In the genomic region with DNA sequence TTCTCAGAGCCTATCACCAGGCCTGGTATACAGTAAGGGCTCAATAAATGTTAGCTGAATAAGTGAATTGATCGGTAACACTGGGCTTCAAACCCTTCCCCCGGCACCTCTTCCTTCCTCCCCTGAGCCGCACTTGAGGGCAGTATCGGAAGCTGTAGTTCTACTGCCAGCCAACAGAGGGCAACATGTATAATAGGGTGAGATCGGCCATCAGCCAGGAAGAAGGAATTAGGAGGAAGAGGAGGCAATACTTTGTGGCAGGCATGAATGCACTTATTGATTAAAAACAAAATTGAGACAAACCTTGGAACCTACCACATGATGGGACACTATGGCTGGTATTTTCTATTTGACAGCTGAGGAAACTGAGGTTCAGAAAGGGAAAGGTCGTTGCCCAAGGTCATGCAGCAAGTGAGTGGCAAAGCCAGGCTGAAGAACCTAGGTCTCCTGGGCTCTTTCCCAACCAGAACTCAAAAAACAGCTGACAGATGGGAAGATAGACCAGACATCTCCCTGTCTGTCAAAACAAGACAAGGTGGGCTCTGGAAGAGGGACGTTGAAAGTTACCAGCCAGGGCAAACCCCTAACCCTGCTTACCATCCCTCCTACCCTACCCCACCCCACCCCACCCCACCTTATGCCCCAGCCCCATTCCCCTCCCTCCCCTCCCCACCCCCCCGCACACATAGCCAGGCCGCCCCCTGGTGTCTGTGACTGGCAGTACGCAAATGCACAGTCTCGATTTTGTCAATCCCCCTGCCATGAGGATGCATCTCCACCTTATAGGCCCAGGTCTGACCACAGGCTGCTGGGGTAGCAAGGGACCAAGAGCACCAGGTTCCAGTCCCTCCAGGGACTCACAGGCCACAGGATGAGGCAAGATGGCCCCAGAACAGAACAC, we compare ENCODE assay signal across 1 cellular context.
TF ChIP-seq lines count a peak whose summit lies in the region.

No MANE protein-coding gene starts in this region.

TF ChIP-seq in K562, 482 proteins besides CTCF, POLR2A, EP300 and RAD21 (continued from another document and continues in another):
- TF ChIP-seq, protein P1, sequence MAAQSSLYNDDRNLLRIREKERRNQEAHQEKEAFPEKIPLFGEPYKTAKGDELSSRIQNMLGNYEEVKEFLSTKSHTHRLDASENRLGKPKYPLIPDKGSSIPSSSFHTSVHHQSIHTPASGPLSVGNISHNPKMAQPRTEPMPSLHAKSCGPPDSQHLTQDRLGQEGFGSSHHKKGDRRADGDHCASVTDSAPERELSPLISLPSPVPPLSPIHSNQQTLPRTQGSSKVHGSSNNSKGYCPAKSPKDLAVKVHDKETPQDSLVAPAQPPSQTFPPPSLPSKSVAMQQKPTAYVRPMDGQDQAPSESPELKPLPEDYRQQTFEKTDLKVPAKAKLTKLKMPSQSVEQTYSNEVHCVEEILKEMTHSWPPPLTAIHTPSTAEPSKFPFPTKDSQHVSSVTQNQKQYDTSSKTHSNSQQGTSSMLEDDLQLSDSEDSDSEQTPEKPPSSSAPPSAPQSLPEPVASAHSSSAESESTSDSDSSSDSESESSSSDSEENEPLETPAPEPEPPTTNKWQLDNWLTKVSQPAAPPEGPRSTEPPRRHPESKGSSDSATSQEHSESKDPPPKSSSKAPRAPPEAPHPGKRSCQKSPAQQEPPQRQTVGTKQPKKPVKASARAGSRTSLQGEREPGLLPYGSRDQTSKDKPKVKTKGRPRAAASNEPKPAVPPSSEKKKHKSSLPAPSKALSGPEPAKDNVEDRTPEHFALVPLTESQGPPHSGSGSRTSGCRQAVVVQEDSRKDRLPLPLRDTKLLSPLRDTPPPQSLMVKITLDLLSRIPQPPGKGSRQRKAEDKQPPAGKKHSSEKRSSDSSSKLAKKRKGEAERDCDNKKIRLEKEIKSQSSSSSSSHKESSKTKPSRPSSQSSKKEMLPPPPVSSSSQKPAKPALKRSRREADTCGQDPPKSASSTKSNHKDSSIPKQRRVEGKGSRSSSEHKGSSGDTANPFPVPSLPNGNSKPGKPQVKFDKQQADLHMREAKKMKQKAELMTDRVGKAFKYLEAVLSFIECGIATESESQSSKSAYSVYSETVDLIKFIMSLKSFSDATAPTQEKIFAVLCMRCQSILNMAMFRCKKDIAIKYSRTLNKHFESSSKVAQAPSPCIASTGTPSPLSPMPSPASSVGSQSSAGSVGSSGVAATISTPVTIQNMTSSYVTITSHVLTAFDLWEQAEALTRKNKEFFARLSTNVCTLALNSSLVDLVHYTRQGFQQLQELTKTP (IDR thresholded peaks at IDR 0.05; ENCODE audit: low read depth in 1 of 2, partially characterized antibody in 2 of 2), result peak in 1 of 2 experiments; percentile 42
- TF ChIP-seq NRF1 (conservative IDR thresholded peaks at IDR 0.05 in 1 of 2, IDR thresholded peaks at IDR 0.05 in 1 of 2) (no peak), KDM1A (IDR thresholded peaks at IDR 0.05) (peak in 1 of 2 experiments; percentile 57; a peak in 3 of 4 replicates), DEAF1 (CRISPR knock-in tag; IDR thresholded peaks at IDR 0.05) (peak; percentile 48), ATF7 (IDR thresholded peaks at IDR 0.05) (0 out of 2 replicates have a peak, but pooled peaks have one; percentile 24), E2F8 (IDR thresholded peaks at IDR 0.05; ENCODE audit: low read depth, partially characterized antibody) (peak; percentile 50), CREBBP (IDR thresholded peaks at IDR 0.05; ENCODE audit: low read depth, low read length) (no peak), HCFC1 (IDR thresholded peaks at IDR 0.05; ENCODE audit: low read depth, low read length) (0 out of 2 replicates have a peak, but pooled peaks have one; percentile 24), POLR2H (tag; IDR thresholded peaks at IDR 0.05; ENCODE audit: low read depth) (no peak), ZNF174 (CRISPR knock-in tag; IDR thresholded peaks at IDR 0.05) (no peak), E2F4 (CRISPR knock-in tag; IDR thresholded peaks at IDR 0.05; ENCODE audit: low read depth) (no peak), TFAP4 (CRISPR knock-in tag; IDR thresholded peaks at IDR 0.05; ENCODE audit: borderline replicate concordance) (peak; percentile 9; the same call in 1 of the 2 replicates), KLF10 (CRISPR knock-in tag; IDR thresholded peaks at IDR 0.05) (no peak), NFIC (IDR thresholded peaks at IDR 0.05) (peak; percentile 71), RBM25 (IDR thresholded peaks at IDR 0.05; ENCODE audit: low read depth, low read length, severe bottlenecking) (peak; percentile 95), CHD2 (IDR thresholded peaks at IDR 0.05; ENCODE audit: low read depth, low read length) (no peak), ZNF124 (CRISPR knock-in tag; IDR thresholded peaks at IDR 0.05) (no peak), ZBTB8A (IDR thresholded peaks at IDR 0.05; ENCODE audit: partially characterized antibody) (no peak), NFIX (CRISPR knock-in tag; IDR thresholded peaks at IDR 0.05; ENCODE audit: low read depth) (no peak), SMC3 (conservative IDR thresholded peaks at IDR 0.05; ENCODE audit: insufficient read depth, low read depth, low read length) (peak; percentile 57), TCF15 (CRISPR knock-in tag; IDR thresholded peaks at IDR 0.05) (no peak), ZFPM2 (CRISPR knock-in tag; IDR thresholded peaks at IDR 0.05) (no peak), SIN3A (IDR thresholded peaks at IDR 0.05; ENCODE audit: borderline replicate concordance in 2 of 2, control insufficient read depth in 1 of 2, low read depth in 2 of 2, low read length in 2 of 2) (no peak), ZNF184 (CRISPR knock-in tag; IDR thresholded peaks at IDR 0.05) (no peak), FOXM1 (IDR thresholded peaks at IDR 0.05; ENCODE audit: low read depth) (peak; percentile 19; the same call in 1 of the 2 replicates), FOXM1 (CRISPR knock-in tag; IDR thresholded peaks at IDR 0.05; ENCODE audit: low read depth) (no peak), SMARCB1 (IDR thresholded peaks at IDR 0.05; ENCODE audit: insufficient read length, low read depth) (no peak), RBBP5 (IDR thresholded peaks at IDR 0.05; ENCODE audit: borderline replicate concordance, insufficient read depth, low read length, poor library complexity, severe bottlenecking) (no peak), CXXC5 (CRISPR knock-in tag; IDR thresholded peaks at IDR 0.05) (no peak; the same call in 1 of the 2 replicates), BDP1 (IDR thresholded peaks at IDR 0.05; ENCODE audit: insufficient read depth, insufficient read length) (no peak), ZNF408 (CRISPR knock-in tag; IDR thresholded peaks at IDR 0.05; ENCODE audit: low read depth) (no peak), GABPB2 (CRISPR knock-in tag; conservative IDR thresholded peaks at IDR 0.05) (no peak), ARHGAP35 (IDR thresholded peaks at IDR 0.05; ENCODE audit: partially characterized antibody) (no peak), ZNF347 (CRISPR knock-in tag; IDR thresholded peaks at IDR 0.05; ENCODE audit: low read depth) (no peak), CREM (IDR thresholded peaks at IDR 0.05; ENCODE audit: low read depth) (0 out of 2 replicates have a peak, but pooled peaks have one; percentile 19), ZNF24 (IDR thresholded peaks at IDR 0.05) (no peak), HSF4 (CRISPR knock-in tag; IDR thresholded peaks at IDR 0.05; ENCODE audit: borderline replicate concordance) (no peak), JUNB (CRISPR knock-in tag; conservative IDR thresholded peaks at IDR 0.05) (no peak), EZH2 (IDR thresholded peaks at IDR 0.05; ENCODE audit: borderline replicate concordance, low read depth, low read length) (no peak), PHF20 (IDR thresholded peaks at IDR 0.05; ENCODE audit: partially characterized antibody) (no peak), MAFF (IDR thresholded peaks at IDR 0.05; ENCODE audit: low read length) (no peak)
- TF ChIP-seq, protein P2, sequence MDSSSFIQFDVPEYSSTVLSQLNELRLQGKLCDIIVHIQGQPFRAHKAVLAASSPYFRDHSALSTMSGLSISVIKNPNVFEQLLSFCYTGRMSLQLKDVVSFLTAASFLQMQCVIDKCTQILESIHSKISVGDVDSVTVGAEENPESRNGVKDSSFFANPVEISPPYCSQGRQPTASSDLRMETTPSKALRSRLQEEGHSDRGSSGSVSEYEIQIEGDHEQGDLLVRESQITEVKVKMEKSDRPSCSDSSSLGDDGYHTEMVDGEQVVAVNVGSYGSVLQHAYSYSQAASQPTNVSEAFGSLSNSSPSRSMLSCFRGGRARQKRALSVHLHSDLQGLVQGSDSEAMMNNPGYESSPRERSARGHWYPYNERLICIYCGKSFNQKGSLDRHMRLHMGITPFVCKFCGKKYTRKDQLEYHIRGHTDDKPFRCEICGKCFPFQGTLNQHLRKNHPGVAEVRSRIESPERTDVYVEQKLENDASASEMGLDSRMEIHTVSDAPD (CRISPR knock-in tag; IDR thresholded peaks at IDR 0.05), result no peak
- TF ChIP-seq, protein P3, sequence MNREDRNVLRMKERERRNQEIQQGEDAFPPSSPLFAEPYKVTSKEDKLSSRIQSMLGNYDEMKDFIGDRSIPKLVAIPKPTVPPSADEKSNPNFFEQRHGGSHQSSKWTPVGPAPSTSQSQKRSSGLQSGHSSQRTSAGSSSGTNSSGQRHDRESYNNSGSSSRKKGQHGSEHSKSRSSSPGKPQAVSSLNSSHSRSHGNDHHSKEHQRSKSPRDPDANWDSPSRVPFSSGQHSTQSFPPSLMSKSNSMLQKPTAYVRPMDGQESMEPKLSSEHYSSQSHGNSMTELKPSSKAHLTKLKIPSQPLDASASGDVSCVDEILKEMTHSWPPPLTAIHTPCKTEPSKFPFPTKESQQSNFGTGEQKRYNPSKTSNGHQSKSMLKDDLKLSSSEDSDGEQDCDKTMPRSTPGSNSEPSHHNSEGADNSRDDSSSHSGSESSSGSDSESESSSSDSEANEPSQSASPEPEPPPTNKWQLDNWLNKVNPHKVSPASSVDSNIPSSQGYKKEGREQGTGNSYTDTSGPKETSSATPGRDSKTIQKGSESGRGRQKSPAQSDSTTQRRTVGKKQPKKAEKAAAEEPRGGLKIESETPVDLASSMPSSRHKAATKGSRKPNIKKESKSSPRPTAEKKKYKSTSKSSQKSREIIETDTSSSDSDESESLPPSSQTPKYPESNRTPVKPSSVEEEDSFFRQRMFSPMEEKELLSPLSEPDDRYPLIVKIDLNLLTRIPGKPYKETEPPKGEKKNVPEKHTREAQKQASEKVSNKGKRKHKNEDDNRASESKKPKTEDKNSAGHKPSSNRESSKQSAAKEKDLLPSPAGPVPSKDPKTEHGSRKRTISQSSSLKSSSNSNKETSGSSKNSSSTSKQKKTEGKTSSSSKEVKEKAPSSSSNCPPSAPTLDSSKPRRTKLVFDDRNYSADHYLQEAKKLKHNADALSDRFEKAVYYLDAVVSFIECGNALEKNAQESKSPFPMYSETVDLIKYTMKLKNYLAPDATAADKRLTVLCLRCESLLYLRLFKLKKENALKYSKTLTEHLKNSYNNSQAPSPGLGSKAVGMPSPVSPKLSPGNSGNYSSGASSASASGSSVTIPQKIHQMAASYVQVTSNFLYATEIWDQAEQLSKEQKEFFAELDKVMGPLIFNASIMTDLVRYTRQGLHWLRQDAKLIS (CRISPR knock-in tag; IDR thresholded peaks at IDR 0.05), result no peak
